8 cellular contexts compared by ENCODE assay signal in the genomic region with DNA sequence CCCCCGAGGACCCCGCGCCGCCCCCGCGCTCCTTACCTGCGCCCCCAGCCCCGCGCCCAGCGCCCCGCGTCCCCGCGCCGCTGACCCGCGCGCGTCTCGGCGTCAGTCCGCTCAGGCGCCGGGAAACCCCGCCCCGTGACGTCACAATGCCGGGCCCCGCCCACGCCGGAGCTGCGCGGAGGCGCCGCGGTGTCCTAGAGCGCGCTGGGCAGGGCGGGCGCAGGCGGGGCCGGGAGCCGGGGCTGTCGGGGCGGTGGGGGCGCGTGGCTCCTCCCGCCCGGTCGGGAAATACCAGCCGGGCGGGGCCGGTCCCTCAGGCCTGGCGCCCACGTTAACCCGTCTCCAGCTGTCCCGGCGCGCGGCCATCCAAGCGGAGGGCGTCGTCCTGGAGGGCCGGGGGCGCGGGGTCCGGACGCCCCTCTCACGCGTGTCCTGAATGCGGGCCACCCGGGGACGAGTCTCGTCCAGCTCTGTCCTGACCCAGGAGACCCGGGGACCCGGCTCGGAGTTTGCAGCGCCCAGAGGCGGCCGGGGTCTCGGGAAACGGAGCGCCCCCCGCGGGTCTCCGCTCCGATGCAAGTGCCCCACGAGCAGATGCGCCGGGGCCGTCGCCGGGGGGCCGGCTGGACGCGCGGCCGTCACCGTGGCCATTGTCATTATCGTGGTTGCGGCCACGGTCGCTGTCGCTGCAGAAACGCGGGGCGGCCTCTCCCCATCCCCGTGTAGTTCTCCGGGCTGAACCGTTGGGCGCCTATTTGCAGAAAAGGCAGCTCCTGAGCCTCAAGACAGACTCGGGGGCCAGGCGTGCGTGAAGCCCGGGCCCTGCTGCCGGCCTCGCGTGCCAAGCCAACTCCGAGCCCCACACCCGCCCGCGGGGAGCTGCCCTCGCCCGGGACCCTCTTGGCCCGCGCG. TPM values are rescaled to one million over a fixed set of nuclear protein-coding genes. Genes with fewer than 3 reads are reported as not detected.
DNase-seq lines count a peak whose midpoint lies in the region; ATAC-seq and TF ChIP-seq lines count a peak whose summit lies in the region.

A gene (minus strand): TSS at position 109 of the 912 bp plus-strand sequence. CDS start 727 bp downstream, outside the sequence.

- DNase-seq in GOT3 (lab: John Stamatoyannopoulos, UW) (peak; percentile 25), MG63 (peak; percentile 88), T follicular helper cell (ENCODE audit: low read depth) (peak; percentile 91), heart left ventricle (peak; percentile 93 to 98 (median 94)), posterior vena cava (ENCODE audit: low spot score) (peak; percentile 98), upper lobe of left lung (peak; percentile 94 to 100)
- peak; percentile 98 for DNase-seq in activated naive CD8-positive, alpha-beta T cell treated with anti-CD3 and anti-CD28 coated beads, Interleukin-2, amount 50 U/mL, for 24 hours

- peak within 1 kb of the TSS; percentile 84 for H3K4me3 Mint-ChIP-seq in activated naive CD8-positive, alpha-beta T cell treated with anti-CD3 and anti-CD28 coated beads, Interleukin-2, amount 50 U/mL, for 24 hours

- H3K36me3 ChIP-seq in ES-I3 (ENCODE audit: insufficient read depth, low read length) (no peaks in the 10 kb centered on the region), MG63 (peaks cover 10% of the 10 kb centered on the region), heart left ventricle (peaks cover 0 to 12% (median 5%) of the 10 kb centered on the region in 9 donors), upper lobe of left lung (peaks cover 0 to 12% (median 6%) of the 10 kb centered on the region in 4 donors)

- intact Hi-C loops in heart left ventricle (cut with DNase I) (loop anchor here in 5 of 10 donors (1.0 to 10.0 kb wide), 8 partner anchors 35 to 267 kb away; a partner anchor contains a TSS), posterior vena cava (cut with DNase I) (loop anchor here in 1 of 2 donors (10.0 kb wide), 1 partner anchor 83 kb away; a partner anchor contains a TSS)

- ATAC-seq in activated naive CD8-positive, alpha-beta T cell treated with anti-CD3 and anti-CD28 coated beads, Interleukin-2, amount 50 U/mL, for 24 hours = peak; percentile 87
- ATAC-seq in heart left ventricle (peak; percentile 84 to 94 (median 92)), upper lobe of left lung (ENCODE audit: low FRiP score in 2 of 2) (peak; percentile 87 to 96)

- peaks cover 3% of the 10 kb centered on the region; the same call in 1 of the 2 replicates for H3K4me1 ChIP-seq in ES-I3 (ENCODE audit: insufficient read depth, low read length)
- peaks cover 0 to 51% (median 35%) of the 10 kb centered on the region in 12 donors for H3K4me1 ChIP-seq in heart left ventricle
- peaks cover 37 to 57% (median 49%) of the 10 kb centered on the region in 4 donors for H3K4me1 ChIP-seq in upper lobe of left lung

- TF ChIP-seq CTCF in heart left ventricle (IDR thresholded peaks at IDR 0.05) (peak in 2 of 12 donors; percentile 4 to 27), upper lobe of left lung (IDR thresholded peaks at IDR 0.05) (peak in 1 of 6 experiments; percentile 14)

- H3K9ac ChIP-seq in ES-I3 (ENCODE audit: low read depth, low read length) = peak within 1 kb of the TSS; percentile 65

- H3K4me1 Mint-ChIP-seq in activated naive CD8-positive, alpha-beta T cell treated with anti-CD3 and anti-CD28 coated beads, Interleukin-2, amount 50 U/mL, for 24 hours = peaks cover 32% of the 10 kb centered on the region

- H3K27ac Mint-ChIP-seq in activated naive CD8-positive, alpha-beta T cell treated with anti-CD3 and anti-CD28 coated beads, Interleukin-2, amount 50 U/mL, for 24 hours = peak within 1 kb of the TSS; percentile 64

- H3K27me3 Mint-ChIP-seq in activated naive CD8-positive, alpha-beta T cell treated with anti-CD3 and anti-CD28 coated beads, Interleukin-2, amount 50 U/mL, for 24 hours = no peaks in the 10 kb centered on the region

- peak within 1 kb of the TSS; percentile 66 for H3K4me3 ChIP-seq in MG63
- peak within 1 kb of the TSS; percentile 82 to 98 (median 90) for H3K4me3 ChIP-seq in heart left ventricle
- H3K4me3 ChIP-seq in upper lobe of left lung = peak within 1 kb of the TSS; percentile 79 to 91 (median 84)

- WGBS in heart left ventricle, 4 donors = 0 to 2% (median 1%) methylated on average over 27 to 127 of the region's 127 CpGs
- WGBS in upper lobe of left lung, 2 donors = 0 to 2% methylated on average over 5 to 45 of the region's 127 CpGs

- H3K36me3 Mint-ChIP-seq in activated naive CD8-positive, alpha-beta T cell treated with anti-CD3 and anti-CD28 coated beads, Interleukin-2, amount 50 U/mL, for 24 hours (ENCODE audit: low read depth) = peaks cover 12% of the 10 kb centered on the region

- H3K9me3 Mint-ChIP-seq in activated naive CD8-positive, alpha-beta T cell treated with anti-CD3 and anti-CD28 coated beads, Interleukin-2, amount 50 U/mL, for 24 hours = no peaks in the 10 kb centered on the region

- no peaks in the 10 kb centered on the region for H3K27me3 ChIP-seq in MG63
- H3K27me3 ChIP-seq in heart left ventricle = no peaks in the 10 kb centered on the region
- no peaks in the 10 kb centered on the region for H3K27me3 ChIP-seq in upper lobe of left lung

- H3K9me3 ChIP-seq in ES-I3 (ENCODE audit: control insufficient read depth, insufficient read depth, low read length) (no peaks in the 10 kb centered on the region), MG63 (no peaks in the 10 kb centered on the region), heart left ventricle (no peaks in the 10 kb centered on the region), upper lobe of left lung (no peaks in the 10 kb centered on the region)

- TF ChIP-seq POLR2A in heart left ventricle (IDR thresholded peaks at IDR 0.05) (peak; percentile 31 to 74), upper lobe of left lung (IDR thresholded peaks at IDR 0.05) (peak in 2 of 4 donors; percentile 49 to 81)

- TF ChIP-seq EP300 in upper lobe of left lung (IDR thresholded peaks at IDR 0.05) = no peak

- peak within 1 kb of the TSS; percentile 73 to 94 (median 86) for H3K27ac ChIP-seq in heart left ventricle
- H3K27ac ChIP-seq in upper lobe of left lung = peak within 1 kb of the TSS; percentile 92 to 96 (median 93)

RNA-seq across cellular contexts. Expression of the gene that starts here (rescaled TPM):
- 24.3 and 53.1 TPM in 2 replicates for total RNA-seq in MG63 (2014; rRNA removed; shearing (Covaris generic); ENCODE audit: low replicate concordance)
- total RNA-seq in heart left ventricle (10 to 100 TPM; 19.7 to 33.4 (median 26.6) TPM), posterior vena cava (10 to 100 TPM; 32.0 to 36.8 TPM), upper lobe of left lung (10 to 100 TPM; 37.6 to 90.7 (median 66.5) TPM)
- polyA plus RNA-seq in heart left ventricle = 10 to 100 TPM; 20.5 to 31.2 TPM

Comparison
In these comparisons a context has a peak if more than half of its experiments do, and no peak if none do; other contexts are left out.
1. Peak in every context shown above with its lines: DNase-seq, ATAC-seq, H3K4me3 ChIP-seq and H3K27ac ChIP-seq.
2. DNase-seq: peak in every context shown above with its lines; median percentile 98 in activated naive CD8-positive, alpha-beta T cell treated with anti-CD3 and anti-CD28 coated beads, Interleukin-2, amount 50 U/mL, for 24 hours; 98 in posterior vena cava; 97 in upper lobe of left lung; 94 in heart left ventricle; 91 in T follicular helper cell; 88 in MG63; 25 in GOT3.